Comparison of ENCODE assay signal across 13 cellular contexts in genomic region chr12:15220451-15220850, GRCh38. TPM values are rescaled to one million over a fixed set of nuclear protein-coding genes. Genes with fewer than 3 reads are reported as not detected.
DNase-seq lines count a peak whose midpoint lies in the region; ATAC-seq, FAIRE-seq and TF ChIP-seq lines count a peak whose summit lies in the region.
"Had no signal": no experiment of that assay in that cellular context is flagged by ENCODE, and none has a peak within 500 bp of the region (broad histone marks: within the 10 kb centered on the region; RNA-seq: fewer than 3 reads in every experiment).

No MANE protein-coding gene starts in this region.

- no peak overlapping the region for H3K4me3 ChIP-seq in mammary epithelial cell (replicated peaks in 1 of 3; ENCODE audit: insufficient read depth in 1 of 3, low read depth in 2 of 3, low read length in 3 of 3)
- peak overlapping the region in 2 of 4 donors; percentile 22 to 52 for H3K4me3 ChIP-seq in pancreas
- H3K4me3 ChIP-seq in aorta (ENCODE audit: low read length in 2 of 2), result peak overlapping the region; percentile 51 to 57

- POLR2A ChIA-PET in MCF 10A (lab: Yijun Ruan, JAX), result interaction anchor here (0.8 to 5.3 kb wide), 9 partner anchors 11 to 450 kb away, joined by 3 to 34 read pairs (median 5); a partner anchor contains a TSS

- dilution Hi-C loops in mammary epithelial cell (cut with HindIII; ENCODE audit: low sequenced_read_pairs), result no loop called here

- intact Hi-C loops in MCF 10A (cut with micrococcal nuclease), result loop anchor here (2.0 to 5.0 kb wide), 2 partner anchors 222 to 498 kb away; no protein-coding TSS in a partner anchor
- intact Hi-C loops in mammary epithelial cell (cut with micrococcal nuclease), result loop anchor here (5.0 to 10.0 kb wide), 2 partner anchors 223 to 634 kb away; no protein-coding TSS in a partner anchor
- intact Hi-C loops in left ventricle myocardium superior (cut with micrococcal nuclease), result loop anchor here (5.0 kb wide), 1 partner anchor 68 kb away; no protein-coding TSS in a partner anchor
- intact Hi-C loops in pancreas (cut with DNase I), result loop anchor here in 1 of 3 donors (5.0 kb wide), 1 partner anchor 68 kb away; no protein-coding TSS in a partner anchor
- intact Hi-C loops in aorta (cut with DNase I), result loop anchor here (2.0 to 10.0 kb wide), 5 partner anchors 68 to 496 kb away; partner anchors contain the start of gene ART4 (in 1 of the 2)

- H3K4me2 ChIP-seq in mammary epithelial cell (ENCODE audit: insufficient read depth, low read depth, low read length), result no peak overlapping the region

- no peaks in the 10 kb centered on the region for H3K27me3 Mint-ChIP-seq in MCF 10A (ENCODE audit: insufficient read depth, unreplicated experiment)

- H3K36me3 ChIP-seq in mammary epithelial cell (ENCODE audit: insufficient read depth, low read length) (no peaks in the 10 kb centered on the region), pancreas (no peaks in the 10 kb centered on the region), aorta (ENCODE audit: control insufficient read depth in 1 of 2, insufficient read depth in 2 of 2, low read length in 1 of 2) (no peaks in the 10 kb centered on the region)

- peaks cover 39% of the 10 kb centered on the region for H3K4me1 Mint-ChIP-seq in MCF 10A (ENCODE audit: insufficient read depth, unreplicated experiment)

- peak overlapping the region; percentile 80 for H3K4me3 Mint-ChIP-seq in MCF 10A (ENCODE audit: unreplicated experiment)

- in situ Hi-C loops in mammary epithelial cell (cut with MboI; ENCODE audit: low sequenced_read_pairs in 2 of 2), result loop anchor here in 1 of 2 donors (5.0 to 25.0 kb wide), 3 partner anchors 38 to 383 kb away; partner anchors contain the start of gene ART4

- no peak overlapping the region for H3K27ac ChIP-seq in mammary epithelial cell (ENCODE audit: insufficient read depth, low read depth, low read length)
- H3K27ac ChIP-seq in pancreas, result peak overlapping the region; percentile 3 to 77 (median 49)
- H3K27ac ChIP-seq in aorta (ENCODE audit: low read depth in 1 of 2, low read length in 2 of 2), result peak overlapping the region; percentile 59 to 87

- DNase-seq in MCF 10A (ENCODE audit: unreplicated experiment), result no peak
- DNase-seq in mammary epithelial cell, result no peak
- DNase-seq in left ventricle myocardium superior, result no peak
- DNase-seq in pancreas, result no peak
- no peak for DNase-seq in aorta
- DNase-seq in stimulated activated CD4-positive, alpha-beta T cell treated with anti-CD3 and anti-CD28 coated beads, Interleukin-2, amount 100 ng/mL, for 24 hours, result no peak
- DNase-seq in COR-L47 (lab: John Stamatoyannopoulos, UW), result no peak
- no peak for DNase-seq in pons (ENCODE audit: low spot score)
- DNase-seq: activated CD4-positive, alpha-beta T cell treated with anti-CD3 and anti-CD28 coated beads for 4 hours; Kasumi-1; NCI-H446; SHP77 treated with DMSO at 0.1 percent for 48 hours had no signal

- no peaks in the 10 kb centered on the region for H3K27me3 ChIP-seq in mammary epithelial cell (ENCODE audit: insufficient read depth, low read length)
- no peaks in the 10 kb centered on the region for H3K27me3 ChIP-seq in pancreas
- H3K27me3 ChIP-seq in aorta (ENCODE audit: control insufficient read depth in 1 of 2, insufficient read depth in 2 of 2, low read length in 1 of 2), result no peaks in the 10 kb centered on the region

- no peaks in the 10 kb centered on the region for H3K9me3 Mint-ChIP-seq in MCF 10A (ENCODE audit: unreplicated experiment)

- H3K9me3 ChIP-seq in mammary epithelial cell (replicated peaks; ENCODE audit: insufficient read depth, low read length), result no peaks in the 10 kb centered on the region
- no peaks in the 10 kb centered on the region for H3K9me3 ChIP-seq in pancreas
- H3K9me3 ChIP-seq in aorta (ENCODE audit: control insufficient read depth, low read length), result no peaks in the 10 kb centered on the region

- H4K20me1 ChIP-seq in mammary epithelial cell (ENCODE audit: insufficient read depth, low read length), result no peaks in the 10 kb centered on the region

- CTCF ChIA-PET in MCF 10A (lab: Yijun Ruan, JAX) (interaction anchor here (0.7 to 6.4 kb wide), 48 partner anchors 7 to 635 kb away, joined by 3 to 228 read pairs (median 8); no protein-coding TSS in a partner anchor), mammary epithelial cell (lab: Charles Lee; ENCODE audit: low non-redundant PET) (interaction anchor here (0.6 kb wide), 1 partner anchor 409 kb away, joined by 5 read pairs; no protein-coding TSS in a partner anchor)

- H3K9ac ChIP-seq in mammary epithelial cell (ENCODE audit: insufficient read depth, low read length), result no peak overlapping the region

- no peak for FAIRE-seq in pancreas (lab: Jason Lieb, UNC)
- FAIRE-seq: small intestine had no signal

- BruUV-seq in MCF 10A (replicated peaks; lab: Mats Ljungman, UMichigan) (TSS peak; percentile 23), mammary epithelial cell (replicated peaks; lab: Mats Ljungman, UMichigan) (no TSS peak)

- H2AFZ ChIP-seq in mammary epithelial cell (ENCODE audit: low read depth, low read length), result no peak overlapping the region

- H3K27ac Mint-ChIP-seq in MCF 10A (ENCODE audit: low read depth, unreplicated experiment), result peak overlapping the region; percentile 47

- 93% methylated on average over 4 of the region's 4 CpGs for WGBS in mammary epithelial cell (ENCODE audit: low coverage, missing lambda C conversion rate)
- 39 to 43% methylated on average over 4 of the region's 4 CpGs for WGBS in pancreas, 2 donors
- 6 to 23% methylated on average over 4 of the region's 4 CpGs for WGBS in aorta, 2 donors

- TF ChIP-seq CTCF in MCF 10A (IDR thresholded peaks at IDR 0.05; ENCODE audit: unreplicated experiment), result no peak
- TF ChIP-seq CTCF in mammary epithelial cell (conservative IDR thresholded peaks at IDR 0.05 in 1 of 2, IDR thresholded peaks at IDR 0.05 in 1 of 2; ENCODE audit: extremely low read depth in 1 of 2, insufficient read depth in 1 of 2, low read depth in 1 of 2, low read length in 2 of 2), result no peak
- no peak for TF ChIP-seq CTCF in pancreas (IDR thresholded peaks at IDR 0.05)

- ATAC-seq in left ventricle myocardium superior (peak; percentile 56), pancreas (peak in 1 of 4 donors; percentile 15), aorta (ENCODE audit: low FRiP score) (peak; percentile 61)

- H3K4me1 ChIP-seq in mammary epithelial cell (ENCODE audit: insufficient read depth, low read length) (peaks cover 4% of the 10 kb centered on the region), pancreas (no peaks in the 10 kb centered on the region), aorta (ENCODE audit: control insufficient read depth in 1 of 2, insufficient read depth in 2 of 2, low read length in 2 of 2) (peaks cover 2 to 6% of the 10 kb centered on the region in 2 donors)

- no peaks in the 10 kb centered on the region for H3K79me2 ChIP-seq in mammary epithelial cell (ENCODE audit: insufficient read depth, low read length)

- H3K36me3 Mint-ChIP-seq in MCF 10A (ENCODE audit: insufficient read depth, unreplicated experiment), result peaks cover 6% of the 10 kb centered on the region

RNA-seq across cellular contexts. Expression of gene RERG, which starts 0.8 kb away (rescaled TPM):
- total RNA-seq in MCF 10A (2022), result 7.6 and 16.5 TPM in 2 replicates
- under 1 TPM in 1 of 2 donors, not detected in 1; 0.17 TPM for total RNA-seq in mammary epithelial cell
- polyA plus RNA-seq in mammary epithelial cell, result not detected
- not detected for polyA minus RNA-seq in mammary epithelial cell
- total RNA-seq in left ventricle myocardium superior, result 3.8 TPM
- 10 to 100 TPM in 1 of 6 donors, 1 to 10 TPM in 5; 2.0 to 10.4 (median 5.2) TPM for total RNA-seq in pancreas
- 1 to 10 TPM; 6.4 to 6.7 TPM for polyA plus RNA-seq in pancreas
- 10 to 100 TPM; 70.5 to 77.3 TPM for total RNA-seq in aorta
- polyA plus RNA-seq in aorta, result 100 to 1,000 TPM in 1 of 2 donors, 10 to 100 TPM in 1; 66.9 to 124 TPM

Comparison
In these comparisons a context has a peak if more than half of its experiments do, and no peak if none do; other contexts are left out.
1. H3K4me3 ChIP-seq: peak in aorta (2 of 2); none in mammary epithelial cell (0 of 3).